ENCODE assay signal across 1 cellular context in genomic region chr2:189144700-189145211, GRCh38.
TF ChIP-seq lines count a peak whose summit lies in the region.

No MANE protein-coding gene starts in this region.

TF ChIP-seq in IMR-90, 13 proteins besides CTCF, POLR2A, EP300 and RAD21:
- TF ChIP-seq BHLHE40 (IDR thresholded peaks at IDR 0.05; ENCODE audit: low read depth, low read length): no peak
- TF ChIP-seq CHD1 (IDR thresholded peaks at IDR 0.05; ENCODE audit: low read depth, low read length): no peak
- no peak for TF ChIP-seq RCOR1 (IDR thresholded peaks at IDR 0.05; ENCODE audit: insufficient replicate concordance, low read length)
- TF ChIP-seq CEBPB (IDR thresholded peaks at IDR 0.05; ENCODE audit: low read depth, low read length): peak; percentile 68
- TF ChIP-seq FOS (IDR thresholded peaks at IDR 0.05; ENCODE audit: low read depth, low read length): no peak
- no peak for TF ChIP-seq MAFK (IDR thresholded peaks at IDR 0.05; ENCODE audit: low read depth, low read length)
